ENCODE assay signal across 26 cellular contexts in the genomic region with DNA sequence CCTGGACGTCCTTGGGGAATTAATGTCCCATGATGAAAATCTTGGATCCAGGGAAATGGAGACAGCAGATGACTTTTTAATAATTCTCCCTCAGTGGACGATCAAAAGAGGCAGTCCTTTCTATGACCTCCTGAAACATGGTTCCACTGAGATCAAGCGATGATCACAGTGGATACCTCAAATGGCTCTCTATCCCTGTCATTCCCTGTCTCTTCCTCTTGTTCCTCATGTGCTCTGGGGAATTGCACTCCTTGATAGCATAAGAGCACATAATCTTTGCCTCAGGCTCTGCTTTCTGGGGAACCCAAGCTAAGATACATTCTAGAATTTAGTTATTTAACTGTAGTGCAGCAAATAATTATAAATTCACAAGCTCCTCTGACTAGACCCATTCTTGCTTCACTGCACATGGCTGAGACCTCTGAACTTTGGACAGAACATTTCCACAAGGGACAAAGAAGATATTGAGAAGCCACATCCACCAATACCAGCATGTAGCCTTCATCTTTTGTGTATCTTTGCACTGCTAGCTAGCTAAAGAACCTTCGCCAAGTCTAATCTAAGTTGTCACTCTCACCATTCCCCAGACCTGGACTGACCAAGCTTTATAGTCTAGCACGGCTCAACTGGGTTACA.
"Had no signal": no experiment of that assay in that cellular context is flagged by ENCODE, and none has a peak within 500 bp of the region (broad histone marks: within the 10 kb centered on the region; RNA-seq: fewer than 3 reads in every experiment).

No MANE protein-coding gene starts in this region.

- H3K36me3 ChIP-seq: esophagus muscularis mucosa, gastroesophageal sphincter, left ventricle myocardium inferior, sigmoid colon, spleen, stomach, thoracic aorta, transverse colon had no signal

- H3K4me1 ChIP-seq: esophagus muscularis mucosa, gastroesophageal sphincter, left ventricle myocardium inferior, sigmoid colon, spleen, stomach, transverse colon had no signal

- H3K27ac Mint-ChIP-seq: dendritic cell treated with granulocyte-macrophage colony-stimulating factor and Interleukin-4, amounts not matched to agents 40 ng/mL and 50 ng/mL, for 4 days; effector memory CD8-positive, alpha-beta T cell; immature natural killer cell; naive thymus-derived CD4-positive, alpha-beta T cell; nephron progenitor cell; stimulated activated naive B cell treated with anti-CD40 and anti-IgM and Interleukin-4, amounts not matched to agents 10 μg/mL and 1 μg/mL and 100 μg/mL, for 72 hours had no signal

- H3K9me3 Mint-ChIP-seq: dendritic cell treated with granulocyte-macrophage colony-stimulating factor and Interleukin-4, amounts not matched to agents 40 ng/mL and 50 ng/mL, for 4 days; effector memory CD8-positive, alpha-beta T cell; nephron progenitor cell had no signal

- H3K4me1 Mint-ChIP-seq: immature natural killer cell; naive thymus-derived CD4-positive, alpha-beta T cell; nephron progenitor cell; stimulated activated naive B cell treated with anti-CD40 and anti-IgM and Interleukin-4, amounts not matched to agents 10 μg/mL and 1 μg/mL and 100 μg/mL, for 72 hours had no signal

- H3K27me3 ChIP-seq: esophagus muscularis mucosa, gastroesophageal sphincter, sigmoid colon, spleen, stomach, transverse colon had no signal

- H3K9me3 ChIP-seq: esophagus muscularis mucosa, gastroesophageal sphincter, left ventricle myocardium inferior, sigmoid colon, spleen, stomach, thoracic aorta, transverse colon had no signal

- H3K27me3 Mint-ChIP-seq: dendritic cell treated with granulocyte-macrophage colony-stimulating factor and Interleukin-4, amounts not matched to agents 40 ng/mL and 50 ng/mL, for 4 days had no signal

- H3K4me3 Mint-ChIP-seq: dendritic cell treated with granulocyte-macrophage colony-stimulating factor and Interleukin-4, amounts not matched to agents 40 ng/mL and 50 ng/mL, for 4 days; effector memory CD8-positive, alpha-beta T cell; immature natural killer cell; naive thymus-derived CD4-positive, alpha-beta T cell; nephron progenitor cell; stimulated activated naive B cell treated with anti-CD40 and anti-IgM and Interleukin-4, amounts not matched to agents 10 μg/mL and 1 μg/mL and 100 μg/mL, for 72 hours had no signal

- H3K36me3 Mint-ChIP-seq: stimulated activated naive B cell treated with anti-CD40 and anti-IgM and Interleukin-4, amounts not matched to agents 10 μg/mL and 1 μg/mL and 100 μg/mL, for 72 hours had no signal

- FAIRE-seq: colon, kidney had no signal

- DNase-seq: cerebellar nuclear complex; effector memory CD8-positive, alpha-beta T cell; glutamatergic neuron; immature natural killer cell; kidney; left cardiac atrium; left ventricle myocardium inferior; naive thymus-derived CD4-positive, alpha-beta T cell; nephron progenitor cell; posterior cingulate gyrus; sigmoid colon; spleen; stimulated activated CD4-positive, alpha-beta T cell treated with anti-CD3 and anti-CD28 coated beads, Interleukin-15, amount 100 ng/mL, for 24 hours; stimulated activated CD4-positive, alpha-beta T cell treated with anti-CD3 and anti-CD28 coated beads, Interleukin-1b, Interleukin-23, amount 100 ng/mL, for 48 hours; stimulated activated CD4-positive, alpha-beta T cell treated with anti-CD3 and anti-CD28 coated beads, Interleukin-4, amount 100 ng/mL, for 4 hours; stimulated activated naive B cell treated with anti-CD40 and anti-IgM and Interleukin-4, amounts not matched to agents 10 μg/mL and 1 μg/mL and 100 μg/mL, for 72 hours; stomach; substantia nigra; transverse colon had no signal

- H3K27ac ChIP-seq: epithelial cell of prostate, esophagus muscularis mucosa, gastroesophageal sphincter, left ventricle myocardium inferior, sigmoid colon, spleen, stomach, thoracic aorta, transverse colon had no signal

- H3K4me3 ChIP-seq: esophagus muscularis mucosa, gastroesophageal sphincter, left ventricle myocardium inferior, lung, sigmoid colon, spleen, stomach, thoracic aorta, transverse colon had no signal
